Comparison of ENCODE assay signal across 8 cellular contexts in genomic region chr1:27725374-27726172, GRCh38. TPM values are rescaled to one million over a fixed set of nuclear protein-coding genes. Genes with fewer than 3 reads are reported as not detected.
DNase-seq lines count a peak whose midpoint lies in the region; ATAC-seq, FAIRE-seq and TF ChIP-seq lines count a peak whose summit lies in the region.

Gene FAM76A (plus strand): TSS chr1:27725961. CDS start chr1:27726081, 120 bp downstream.

- peak within 1 kb of the TSS; percentile 87 for H3K4me2 ChIP-seq in A549

- H3K27me3 Mint-ChIP-seq in brain: peaks cover 3% of the 10 kb centered on the region

- peak within 1 kb of the TSS; percentile 89 to 92 (median 91) for H3K4me3 Mint-ChIP-seq in brain

- CTCF ChIA-PET in A549 (lab: Yijun Ruan, JAX): interaction anchor here (0.6 to 2.1 kb wide), 15 partner anchors 12 to 301 kb away, joined by 3 to 6 read pairs (median 4); partner anchors contain the start of gene IFI6

- peak; percentile 98 to 99 for ATAC-seq in A549
- ATAC-seq in HG03066 (IDR thresholded peaks at IDR 0.05; ENCODE audit: low read depth, unreplicated experiment): peak; percentile 91

- no peak for FAIRE-seq in A549 (lab: Jason Lieb, UNC)
- FAIRE-seq in TTC549 (lab: Jason Lieb, UNC): peak; percentile 83

- H3K36me3 Mint-ChIP-seq in brain: peaks cover 21% of the 10 kb centered on the region

- peaks cover 0 to 24% (median 6%) of the 10 kb centered on the region in 4 donors for H3K36me3 ChIP-seq in sigmoid colon

- POLR2A ChIA-PET in A549 (lab: Yijun Ruan, JAX): interaction anchor here (0.5 to 1.8 kb wide), 10 partner anchors 8 to 571 kb away, joined by 3 to 19 read pairs (median 3); partner anchors contain the start of genes IFI6, PPP1R8, SLC9A1 and STX12

- no peaks in the 10 kb centered on the region for H3K27me3 ChIP-seq in sigmoid colon

- peak within 1 kb of the TSS; percentile 84 for H3K4me3 ChIP-seq in A549
- H3K4me3 ChIP-seq in sigmoid colon: peak within 1 kb of the TSS; percentile 76 to 100 (median 87)

- H3K4me1 ChIP-seq in A549 (peaks cover 9% of the 10 kb centered on the region; the same call in 2 of the 3 replicates), sigmoid colon (peaks cover 0 to 19% (median 17%) of the 10 kb centered on the region in 4 donors)

- DNase-seq in A549 (ENCODE audit: low read depth in 1 of 2, low spot score in 1 of 2): peak; percentile 89 to 99
- peak; percentile 99 for DNase-seq in NCI-H2107 treated with DMSO at 0.1 percent for 48 hours (lab: John Stamatoyannopoulos, UW; ENCODE audit: unreplicated experiment)
- peak; percentile 98 for DNase-seq in iPS DF 4.7 (ENCODE audit: extremely low read depth, low spot score)
- peak; percentile 100 for DNase-seq in sigmoid colon

- peaks cover 40% of the 10 kb centered on the region for H3K4me1 Mint-ChIP-seq in brain

- TF ChIP-seq CTCF in A549 (IDR thresholded peaks at IDR 0.05) (peak; percentile 46), brain (conservative IDR thresholded peaks at IDR 0.05) (peak; percentile 43 to 50), sigmoid colon (IDR thresholded peaks at IDR 0.05) (peak in 1 of 4 experiments; percentile 20)

- TF ChIP-seq POLR2A in A549 (IDR thresholded peaks at IDR 0.05; ENCODE audit: low read length): peak; percentile 26
- TF ChIP-seq POLR2A in GM18526 (IDR thresholded peaks at IDR 0.05; ENCODE audit: extremely low read depth, insufficient read length): peak; percentile 64
- peak in 1 of 2 donors; percentile 53 for TF ChIP-seq POLR2A in sigmoid colon (IDR thresholded peaks at IDR 0.05)

- no peak; a peak in 1 of 5 replicates for TF ChIP-seq RAD21 in A549 (conservative IDR thresholded peaks at IDR 0.05 in 1 of 2, IDR thresholded peaks at IDR 0.05 in 1 of 2)

- peak within 1 kb of the TSS; percentile 98 to 100 (median 98) for H3K27ac Mint-ChIP-seq in brain

- no peak for TF ChIP-seq EP300 in A549 (IDR thresholded peaks at IDR 0.05)
- TF ChIP-seq EP300 in sigmoid colon (IDR thresholded peaks at IDR 0.05): no peak

- H3K9me3 Mint-ChIP-seq in brain: peaks cover 0 to 1% (median 0%) of the 10 kb centered on the region in 5 experiments

- intact Hi-C loops in sigmoid colon (cut with DNase I): loop anchor here (2.0 kb wide), 2 partner anchors 47 to 53 kb away; partner anchors contain the start of genes IFI6 and STX12

- H3K27ac ChIP-seq in A549 (peak within 1 kb of the TSS; percentile 81 to 94), sigmoid colon (peak within 1 kb of the TSS; percentile 93 to 99 (median 97))

- H3K9me3 ChIP-seq in A549 (no peaks in the 10 kb centered on the region), sigmoid colon (no peaks in the 10 kb centered on the region)

- WGBS in A549 (ENCODE audit: missing lambda C conversion rate): 26% methylated on average over 11 of the region's 72 CpGs
- 2 to 3% methylated on average over 72 of the region's 72 CpGs for WGBS in sigmoid colon, 2 donors

TF ChIP-seq in A549, 52 proteins besides CTCF, POLR2A, EP300 and RAD21 (continues in another document):
- TF ChIP-seq MAX (IDR thresholded peaks at IDR 0.05) (peak; percentile 99), CHD2 (IDR thresholded peaks at IDR 0.05; ENCODE audit: low read length, partially characterized antibody) (peak; percentile 95), HES2 (IDR thresholded peaks at IDR 0.05) (no peak), CBX2 (IDR thresholded peaks at IDR 0.05; ENCODE audit: borderline replicate concordance, low read depth) (no peak), CHD4 (IDR thresholded peaks at IDR 0.05; ENCODE audit: borderline replicate concordance) (no peak), MYC (IDR thresholded peaks at IDR 0.05; ENCODE audit: borderline replicate concordance, low read length) (0 out of 2 replicates have a peak, but pooled peaks have one; percentile 2), E2F6 (IDR thresholded peaks at IDR 0.05; ENCODE audit: borderline replicate concordance, low read depth) (peak; percentile 98), HMGXB4 (CRISPR knock-in tag; IDR thresholded peaks at IDR 0.05; ENCODE audit: borderline replicate concordance) (no peak), HOXB13 (CRISPR knock-in tag; IDR thresholded peaks at IDR 0.05; ENCODE audit: low read depth) (peak; percentile 83; the same call in 1 of the 2 replicates), RNF2 (IDR thresholded peaks at IDR 0.05; ENCODE audit: borderline replicate concordance, low read depth) (peak; percentile 90; the same call in 1 of the 2 replicates), HOXA7 (CRISPR knock-in tag; IDR thresholded peaks at IDR 0.05) (no peak), ATOH8 (CRISPR knock-in tag; IDR thresholded peaks at IDR 0.05; ENCODE audit: low read depth) (0 out of 2 replicates have a peak, but pooled peaks have one; percentile 51), RARB (CRISPR knock-in tag; IDR thresholded peaks at IDR 0.05) (no peak), NPAS2 (CRISPR knock-in tag; IDR thresholded peaks at IDR 0.05; ENCODE audit: borderline replicate concordance) (no peak), HEYL (CRISPR knock-in tag; IDR thresholded peaks at IDR 0.05) (no peak), TFCP2L1 (CRISPR knock-in tag; IDR thresholded peaks at IDR 0.05) (no peak), SMC3 (IDR thresholded peaks at IDR 0.05) (no peak), ESRRA (IDR thresholded peaks at IDR 0.05; ENCODE audit: borderline replicate concordance, low read length) (no peak), ELK1 (IDR thresholded peaks at IDR 0.05; ENCODE audit: low read depth, low read length) (no peak), KDM5A (IDR thresholded peaks at IDR 0.05) (no peak), HOXB5 (CRISPR knock-in tag; IDR thresholded peaks at IDR 0.05) (peak; percentile 61; the same call in 1 of the 2 replicates), EHF (CRISPR knock-in tag; IDR thresholded peaks at IDR 0.05) (no peak), RCOR1 (IDR thresholded peaks at IDR 0.05; ENCODE audit: low read depth, low read length) (no peak), BCL3 (IDR thresholded peaks at IDR 0.05) (no peak)

RNA-seq across cellular contexts. Expression of gene FAM76A, which starts in this region (rescaled TPM):
- polyA plus RNA-seq in A549 (2011; rRNA removed) (6.5 and 7.0 TPM in 2 replicates), A549 (2017; fragmentation: RNase III; extraction: RNeasy Plus Mini Kit Qiagen cat#74134 plus additional on column Dnase treatment) (4.1 to 4.8 TPM (median 4.2 TPM) in 3 replicates), brain (ENCODE audit: insufficient read depth, low read depth, low replicate concordance) (3.6 TPM), sigmoid colon (1 to 10 TPM; 3.6 to 5.3 (median 4.6) TPM)
- 2.4 and 2.6 TPM in 2 replicates for polyA plus RNA-seq in A549 (2012; cell fraction: cytosol; rRNA removed)
- 1.6 TPM in 2 replicates for polyA plus RNA-seq in A549 (2012; cell fraction: nucleus; rRNA removed)
- polyA minus RNA-seq in A549 (2011; rRNA and poly(A)+ RNA removed): 4.4 and 6.5 TPM in 2 replicates
- 10 to 100 TPM; 11.9 to 24.3 (median 19.1) TPM for total RNA-seq in sigmoid colon

Comparison
In these comparisons a context has a peak if more than half of its experiments do, and no peak if none do; other contexts are left out.
1. Peak in every context shown above with its lines: DNase-seq, ATAC-seq, H3K4me3 ChIP-seq and H3K27ac ChIP-seq.